ENCODE assay signal across 13 cellular contexts in the genomic region with DNA sequence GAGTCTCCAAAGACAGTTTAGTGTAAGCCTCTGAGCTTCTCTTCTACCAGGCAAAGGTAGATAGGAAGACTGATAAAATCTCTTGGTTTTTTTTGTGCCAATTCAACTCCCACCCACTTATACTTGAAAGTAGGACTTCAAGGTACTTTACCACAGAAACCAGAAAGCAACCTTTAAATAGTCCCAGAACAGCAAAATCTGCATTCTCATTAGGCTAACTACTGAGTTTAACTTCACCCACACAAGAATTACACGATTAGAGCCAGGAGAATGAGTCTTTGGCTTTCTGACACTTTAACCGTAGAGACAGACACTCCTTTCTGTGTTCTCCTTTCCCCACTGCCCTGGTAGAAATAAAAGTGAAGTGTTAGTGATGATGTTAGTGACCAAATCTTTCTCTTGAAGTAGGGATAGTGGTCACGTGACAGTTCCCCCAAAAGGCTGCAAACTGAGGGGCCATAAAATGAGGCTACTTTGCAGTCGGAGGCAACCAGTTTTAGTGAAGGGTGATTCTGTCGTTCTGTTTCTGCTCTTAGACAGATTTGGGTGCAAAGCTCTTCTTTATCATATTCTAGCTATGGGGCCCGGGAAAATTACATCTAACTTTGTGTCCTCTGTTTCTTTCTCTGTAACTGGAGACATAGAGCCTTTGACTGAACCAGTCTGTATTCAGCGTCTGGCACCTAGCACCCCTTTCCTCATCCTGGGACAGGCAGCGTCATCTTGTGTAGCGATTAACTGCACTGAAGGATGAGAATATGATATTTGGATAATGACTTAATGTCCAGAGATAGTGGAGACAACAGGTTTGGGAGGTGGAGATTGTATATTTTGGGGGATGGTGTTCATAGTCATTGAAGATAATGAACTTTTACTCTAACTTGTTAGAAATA.
A peak's percentile ranks its signal among the peaks of the same experiment; 100 is the strongest.
DNase-seq lines count a peak whose midpoint lies in the region; ATAC-seq and TF ChIP-seq lines count a peak whose summit lies in the region.
"Had no signal": no experiment of that assay in that cellular context is flagged by ENCODE, and none has a peak within 500 bp of the region (broad histone marks: within the 10 kb centered on the region; RNA-seq: fewer than 3 reads in every experiment).

No MANE protein-coding gene starts in this region.

- H3K27me3 ChIP-seq in spleen (replicated peaks in 1 of 7) (no peaks in the 10 kb centered on the region), right atrium auricular region (no peaks in the 10 kb centered on the region)

- WGBS in spleen, 5 donors, result 80 to 83% (median 82%) methylated on average over 9 of the region's 9 CpGs

- H3K36me3 Mint-ChIP-seq in T-helper 2 cell treated with Interferon-gamma antibody and Interleukin-4, amounts not matched to agents 5 μg/mL and 100 μg/mL, for 36 hours (ENCODE audit: low read depth), result no peaks in the 10 kb centered on the region
- H3K36me3 Mint-ChIP-seq: CD14-positive monocyte had no signal

- ATAC-seq in GM19438 (IDR thresholded peaks at IDR 0.05; ENCODE audit: low read depth, unreplicated experiment) (peak; percentile 84), HG02938 (IDR thresholded peaks at IDR 0.05; ENCODE audit: unreplicated experiment) (peak; percentile 78)

- DNase-seq in GM12865 (ENCODE audit: low read depth), result peak; percentile 66
- DNase-seq in T-helper 2 cell treated with Interferon-gamma antibody and Interleukin-4, amounts not matched to agents 5 μg/mL and 100 μg/mL, for 36 hours (ENCODE audit: low spot score), result no peak
- DNase-seq in NK-92 treated with Interleukin-12 subunit alpha and Interleukin-12 subunit beta, amount 100 ng/mL, for 24 hours (lab: John Stamatoyannopoulos, UW), result no peak
- DNase-seq in spleen, result no peak
- no peak for DNase-seq in right atrium auricular region (ENCODE audit: low spot score)
- no peak for DNase-seq in MV-4-11 (lab: John Stamatoyannopoulos, UW)
- DNase-seq: activated effector memory CD4-positive, alpha-beta T cell treated with anti-CD3 and anti-CD28 coated beads, Interleukin-2, amount 50 U/mL, for 16 hours; HCEC 1CT; NCI-H187 treated with DMSO at 0.1 percent for 48 hours had no signal

- H3K4me3 ChIP-seq in GM12865 (ENCODE audit: low read depth, low read length), result no peak overlapping the region
- H3K4me3 ChIP-seq in spleen, result no peak overlapping the region
- no peak overlapping the region for H3K4me3 ChIP-seq in right atrium auricular region
- H3K4me3 ChIP-seq: prostate gland had no signal

- H3K4me1 Mint-ChIP-seq in T-helper 2 cell treated with Interferon-gamma antibody and Interleukin-4, amounts not matched to agents 5 μg/mL and 100 μg/mL, for 36 hours (ENCODE audit: low read depth), result peaks cover 18% of the 10 kb centered on the region
- H3K4me1 Mint-ChIP-seq: CD14-positive monocyte had no signal

- TF ChIP-seq POLR2A in spleen (IDR thresholded peaks at IDR 0.05), result no peak

- no peaks in the 10 kb centered on the region for H3K36me3 ChIP-seq in spleen
- H3K36me3 ChIP-seq in right atrium auricular region, result no peaks in the 10 kb centered on the region
- H3K36me3 ChIP-seq: prostate gland had no signal

- intact Hi-C loops in spleen (cut with DNase I; ENCODE audit: low total_unique reads), result no loop called here

- TF ChIP-seq CTCF in GM12865 (IDR thresholded peaks at IDR 0.05; ENCODE audit: insufficient read depth, low read depth, low read length, missing control alignments) (no peak), spleen (IDR thresholded peaks at IDR 0.05 in 8 of 11, conservative IDR thresholded peaks at IDR 0.05 in 3 of 11) (no peak), right atrium auricular region (IDR thresholded peaks at IDR 0.05) (no peak)

- H3K4me1 ChIP-seq in spleen, result no peaks in the 10 kb centered on the region
- no peaks in the 10 kb centered on the region for H3K4me1 ChIP-seq in right atrium auricular region
- H3K4me1 ChIP-seq: prostate gland had no signal

- H3K27ac ChIP-seq in spleen, result no peak overlapping the region
- H3K27ac ChIP-seq in right atrium auricular region, result no peak overlapping the region
- H3K27ac ChIP-seq: prostate gland had no signal

- no peaks in the 10 kb centered on the region for H3K9me3 Mint-ChIP-seq in T-helper 2 cell treated with Interferon-gamma antibody and Interleukin-4, amounts not matched to agents 5 μg/mL and 100 μg/mL, for 36 hours

- H3K27ac Mint-ChIP-seq in T-helper 2 cell treated with Interferon-gamma antibody and Interleukin-4, amounts not matched to agents 5 μg/mL and 100 μg/mL, for 36 hours, result peak overlapping the region; percentile 9
- H3K27ac Mint-ChIP-seq: CD14-positive monocyte had no signal

- peaks cover 3% of the 10 kb centered on the region for H3K27me3 Mint-ChIP-seq in T-helper 2 cell treated with Interferon-gamma antibody and Interleukin-4, amounts not matched to agents 5 μg/mL and 100 μg/mL, for 36 hours (ENCODE audit: low read depth)

- peak overlapping the region; percentile 12 for H3K4me3 Mint-ChIP-seq in T-helper 2 cell treated with Interferon-gamma antibody and Interleukin-4, amounts not matched to agents 5 μg/mL and 100 μg/mL, for 36 hours
- H3K4me3 Mint-ChIP-seq: CD14-positive monocyte had no signal

- H3K9me3 ChIP-seq in spleen, result no peaks in the 10 kb centered on the region
- no peaks in the 10 kb centered on the region for H3K9me3 ChIP-seq in right atrium auricular region
- H3K9me3 ChIP-seq: prostate gland had no signal
